11 cellular contexts compared by ENCODE assay signal in the genomic region with DNA sequence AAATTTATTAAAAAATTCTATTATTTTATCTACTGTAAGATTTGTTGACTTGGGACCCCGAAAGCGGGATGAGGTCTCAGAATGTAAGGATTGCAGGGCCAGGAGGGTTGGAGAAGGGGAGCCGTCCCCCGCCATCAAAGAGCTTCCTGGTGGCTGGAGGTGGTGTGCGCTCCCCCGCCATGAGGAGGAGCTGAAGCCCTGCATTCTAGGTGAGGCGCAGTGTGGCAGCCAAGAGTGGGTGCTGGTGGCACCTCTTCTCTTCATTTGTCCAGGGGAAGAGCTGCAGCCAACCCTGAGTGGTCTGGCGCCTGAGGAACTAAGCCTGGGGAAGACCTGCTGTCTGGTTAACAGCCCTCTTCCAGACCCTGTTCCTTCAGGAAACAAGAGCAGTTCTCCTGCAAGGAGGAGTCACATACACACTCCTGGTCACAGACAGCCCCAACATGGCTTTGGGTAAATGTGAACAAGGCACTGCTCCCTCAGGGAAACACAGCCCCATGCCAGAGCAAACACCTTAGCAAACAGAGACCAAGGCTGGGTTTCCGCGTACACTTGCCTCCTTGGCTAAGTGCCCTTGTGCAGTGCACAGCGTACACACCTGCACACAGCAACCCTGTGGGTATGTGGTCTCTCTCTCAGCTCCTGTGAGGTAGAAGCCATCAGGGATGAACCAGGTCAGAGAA. TPM values are rescaled to one million over a fixed set of nuclear protein-coding genes. Genes with fewer than 3 reads are reported as not detected.
DNase-seq lines count a peak whose midpoint lies in the region; TF ChIP-seq lines count a peak whose summit lies in the region.
"Had no signal": no experiment of that assay in that cellular context is flagged by ENCODE, and none has a peak within 500 bp of the region (broad histone marks: within the 10 kb centered on the region; RNA-seq: fewer than 3 reads in every experiment).

No MANE protein-coding gene starts in this region.

- H3K4me2 ChIP-seq in BLaER1 treated with 17β-estradiol and CSF1 and Interleukin-3, amounts not matched to agents 10 nM and 100 nM, result peak overlapping the region in 9 of 11 experiments; percentile 90 to 98 (median 96); a peak in 19 of 22 replicates

- no peak overlapping the region for H3K27ac Mint-ChIP-seq in IgD-negative memory B cell
- peak overlapping the region in 3 of 5 experiments; percentile 7 to 14 (median 12) for H3K27ac Mint-ChIP-seq in brain

- no peak for DNase-seq in kidney tubule cell (ENCODE audit: low spot score)
- no peak for DNase-seq in NCI-H82 treated with DMSO at 0.1 percent for 48 hours (lab: John Stamatoyannopoulos, UW; ENCODE audit: unreplicated experiment)
- DNase-seq in NCI-H524 treated with DMSO at 0.1 percent for 48 hours (lab: John Stamatoyannopoulos, UW), result no peak
- no peak for DNase-seq in CD1c-positive myeloid dendritic cell (ENCODE audit: extremely low spot score)
- DNase-seq: dorsolateral prefrontal cortex, NCI-H2227 treated with DMSO at 0.1 percent for 48 hours had no signal

- H3K9ac ChIP-seq in BLaER1 treated with 17β-estradiol and CSF1 and Interleukin-3, amounts not matched to agents 10 nM and 100 nM, result peak overlapping the region in 3 of 11 experiments; percentile 14 to 81 (median 71); a peak in 1 of 22 replicates
- H3K9ac ChIP-seq in mucosa of stomach (ENCODE audit: low read length), result peak overlapping the region; percentile 51

- TF ChIP-seq CTCF in brain (conservative IDR thresholded peaks at IDR 0.05), result no peak

- H3K36me3 Mint-ChIP-seq in IgD-negative memory B cell, result no peaks in the 10 kb centered on the region
- H3K36me3 Mint-ChIP-seq in brain, result no peaks in the 10 kb centered on the region

- H3K4me3 Mint-ChIP-seq in IgD-negative memory B cell (peak overlapping the region in 3 of 4 donors; percentile 19 to 54 (median 41)), brain (no peak overlapping the region)

- H3K9me3 Mint-ChIP-seq in IgD-negative memory B cell, result no peaks in the 10 kb centered on the region
- peaks cover 0 to 2% (median 0%) of the 10 kb centered on the region in 5 experiments for H3K9me3 Mint-ChIP-seq in brain

- H4K20me1 ChIP-seq in BLaER1 treated with 17β-estradiol and CSF1 and Interleukin-3, amounts not matched to agents 10 nM and 100 nM, result no peaks in the 10 kb centered on the region

- H3K4me3 ChIP-seq in BLaER1 treated with 17β-estradiol and CSF1 and Interleukin-3, amounts not matched to agents 10 nM and 100 nM, result no peak overlapping the region
- no peak overlapping the region for H3K4me3 ChIP-seq in mucosa of stomach (ENCODE audit: low read length)

- H3K27me3 Mint-ChIP-seq in IgD-negative memory B cell (peaks cover 27% of the 10 kb centered on the region), brain (peaks cover 61% of the 10 kb centered on the region)

- peak overlapping the region in 1 of 11 experiments; percentile 88; a peak in 2 of 22 replicates for H3K27ac ChIP-seq in BLaER1 treated with 17β-estradiol and CSF1 and Interleukin-3, amounts not matched to agents 10 nM and 100 nM

- H3K9me3 ChIP-seq in BLaER1 treated with 17β-estradiol and CSF1 and Interleukin-3, amounts not matched to agents 10 nM and 100 nM (replicated peaks in 1 of 11), result no peaks in the 10 kb centered on the region
- H3K9me3 ChIP-seq in mucosa of stomach (ENCODE audit: control insufficient read depth, low read length), result no peaks in the 10 kb centered on the region

- peaks cover 41 to 97% (median 94%) of the 10 kb centered on the region in 10 experiments for H3K4me1 ChIP-seq in BLaER1 treated with 17β-estradiol and CSF1 and Interleukin-3, amounts not matched to agents 10 nM and 100 nM
- peaks cover 38% of the 10 kb centered on the region for H3K4me1 ChIP-seq in mucosa of stomach (ENCODE audit: control insufficient read depth, insufficient read depth, low read length)

- peaks cover 0 to 17% (median 3%) of the 10 kb centered on the region in 11 experiments; a peak in 6 of 22 replicates for H3K27me3 ChIP-seq in BLaER1 treated with 17β-estradiol and CSF1 and Interleukin-3, amounts not matched to agents 10 nM and 100 nM
- H3K27me3 ChIP-seq in mucosa of stomach (ENCODE audit: control insufficient read depth, insufficient read depth, low read length), result peaks cover 19% of the 10 kb centered on the region

- peaks cover 0 to 3% (median 0%) of the 10 kb centered on the region in 11 experiments; a peak in 1 of 22 replicates for H3K36me3 ChIP-seq in BLaER1 treated with 17β-estradiol and CSF1 and Interleukin-3, amounts not matched to agents 10 nM and 100 nM
- H3K36me3 ChIP-seq in mucosa of stomach (ENCODE audit: control insufficient read depth, insufficient read depth, low read length), result no peaks in the 10 kb centered on the region

- H3K4me1 Mint-ChIP-seq in IgD-negative memory B cell, result peaks cover 12 to 39% (median 21%) of the 10 kb centered on the region in 3 donors
- peaks cover 53% of the 10 kb centered on the region for H3K4me1 Mint-ChIP-seq in brain

RNA-seq across cellular contexts. Expression of a gene that starts 17.3 kb away (rescaled TPM):
- polyA plus RNA-seq in IgD-negative memory B cell (0.14 TPM), brain (ENCODE audit: insufficient read depth, low read depth, low replicate concordance) (14.0 TPM)

RNA-seq across cellular contexts. Expression of a gene that starts 37.9 kb away (rescaled TPM):
- 7.2 TPM for polyA plus RNA-seq in IgD-negative memory B cell
- 1.6 TPM for polyA plus RNA-seq in brain (ENCODE audit: insufficient read depth, low read depth, low replicate concordance)

RNA-seq across cellular contexts. Expression of a gene that starts 50.7 kb away (rescaled TPM):
- polyA plus RNA-seq in IgD-negative memory B cell (15.8 TPM), brain (ENCODE audit: insufficient read depth, low read depth, low replicate concordance) (7.4 TPM)

RNA-seq across cellular contexts. Expression of a gene that starts 52.9 kb away (rescaled TPM):
- polyA plus RNA-seq in IgD-negative memory B cell, result 63.5 TPM
- polyA plus RNA-seq in brain (ENCODE audit: insufficient read depth, low read depth, low replicate concordance), result 98.7 TPM

RNA-seq across cellular contexts. Expression of a gene that starts 59.7 kb away (rescaled TPM):
- polyA plus RNA-seq in IgD-negative memory B cell (0.14 TPM), brain (ENCODE audit: insufficient read depth, low read depth, low replicate concordance) (not detected)
- polyA plus RNA-seq: fibroblast of lung had no signal

Comparison
In these comparisons a context has a peak if more than half of its experiments do, and no peak if none do; other contexts are left out.
1. H3K27ac Mint-ChIP-seq: peak in brain (3 of 5); none in IgD-negative memory B cell (0 of 3).
2. H3K4me3 Mint-ChIP-seq: peak in IgD-negative memory B cell (3 of 4); none in brain (0 of 5).
3. RNA of a gene that starts 17.3 kb away (polyA plus RNA-seq): 14.0 TPM in brain (single experiment); 0.14 TPM in IgD-negative memory B cell (single experiment); every median in the first group is over 10 times any median in the second.